Comparison of ENCODE assay signal across 34 cellular contexts in the genomic region with DNA sequence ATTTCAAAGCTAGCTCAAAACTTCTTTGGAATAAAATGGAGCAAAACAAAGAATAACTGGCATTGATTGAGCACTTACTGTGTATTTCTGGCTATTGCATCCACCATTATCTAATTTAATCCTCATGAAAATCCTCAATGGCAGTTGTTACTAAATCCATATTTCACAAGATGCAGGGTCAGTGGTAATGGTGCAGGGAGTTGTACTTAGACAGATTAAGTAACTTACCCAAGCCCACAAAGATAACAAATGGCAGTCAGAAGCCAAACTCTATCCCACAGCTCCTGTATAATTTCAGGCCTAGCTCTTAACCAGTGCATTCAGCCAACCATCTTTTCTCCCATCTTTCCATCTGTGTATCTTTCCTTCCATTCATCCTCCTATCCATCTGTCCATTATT. TPM values are rescaled to one million over a fixed set of nuclear protein-coding genes. Genes with fewer than 3 reads are reported as not detected.
"Had no signal": no experiment of that assay in that cellular context is flagged by ENCODE, and none has a peak within 500 bp of the region (broad histone marks: within the 10 kb centered on the region; RNA-seq: fewer than 3 reads in every experiment).

No MANE protein-coding gene starts in this region.

- H3K36me3 ChIP-seq: heart left ventricle, upper lobe of left lung, vagina, WERI-Rb-1 had no signal

- H3K4me1 ChIP-seq: foreskin keratinocyte, heart left ventricle, vagina had no signal

- H3K27me3 ChIP-seq: foreskin keratinocyte, heart left ventricle, upper lobe of left lung, vagina had no signal

- H3K4me3 ChIP-seq: heart left ventricle, lung, upper lobe of left lung, vagina had no signal

- H3K27me3 Mint-ChIP-seq: activated CD4-positive, alpha-beta memory T cell treated with anti-CD3 and anti-CD28 coated beads, Interleukin-2, amount 10 ng/mL, durations not matched to agents 7 days and 5 days; activated naive CD4-positive, alpha-beta T cell treated with anti-CD3 and anti-CD28 coated beads, Interleukin-2, amount 10 ng/mL, durations not matched to agents 7 days and 5 days; activated T-cell treated with anti-CD3 and anti-CD28 coated beads, Interleukin-2, amount 50 U/mL, for 24 hours; stimulated activated naive CD8-positive, alpha-beta T cell treated with anti-CD3 and anti-CD28 coated beads, Interleukin-15, amount 100 ng/mL, for 72 hours had no signal

- H3K9me3 Mint-ChIP-seq: activated CD4-positive, alpha-beta memory T cell treated with anti-CD3 and anti-CD28 coated beads, Interleukin-2, amount 10 ng/mL, durations not matched to agents 7 days and 5 days; activated naive CD4-positive, alpha-beta T cell treated with anti-CD3 and anti-CD28 coated beads, Interleukin-2, amount 10 ng/mL, durations not matched to agents 7 days and 5 days; activated naive CD8-positive, alpha-beta T cell treated with anti-CD3 and anti-CD28 coated beads, Interleukin-2, amount 10 ng/mL, durations not matched to agents 7 days and 5 days; activated T-cell treated with anti-CD3 and anti-CD28 coated beads, Interleukin-2, amount 50 U/mL, for 24 hours; effector memory CD8-positive, alpha-beta T cell; immature natural killer cell; nephron; stimulated activated naive CD8-positive, alpha-beta T cell treated with anti-CD3 and anti-CD28 coated beads, Interleukin-15, amount 100 ng/mL, for 72 hours; T-helper 1 cell treated with Interleukin-12 subunit alpha and Interleukin-12 subunit beta and Interleukin-4 antibody, amounts not matched to agents 30 μg/mL and 1 μg/mL, for 36 hours had no signal

- H3K9me3 ChIP-seq: heart left ventricle, upper lobe of left lung, vagina had no signal

- H3K27ac Mint-ChIP-seq: activated CD4-positive, alpha-beta memory T cell treated with anti-CD3 and anti-CD28 coated beads, Interleukin-2, amount 10 ng/mL, durations not matched to agents 7 days and 5 days; activated naive CD4-positive, alpha-beta T cell treated with anti-CD3 and anti-CD28 coated beads, Interleukin-2, amount 10 ng/mL, durations not matched to agents 7 days and 5 days; activated naive CD8-positive, alpha-beta T cell treated with anti-CD3 and anti-CD28 coated beads, Interleukin-2, amount 10 ng/mL, durations not matched to agents 7 days and 5 days; activated T-cell treated with anti-CD3 and anti-CD28 coated beads, Interleukin-2, amount 50 U/mL, for 24 hours; effector memory CD8-positive, alpha-beta T cell; immature natural killer cell; nephron; stimulated activated naive CD8-positive, alpha-beta T cell treated with anti-CD3 and anti-CD28 coated beads, Interleukin-15, amount 100 ng/mL, for 72 hours; T-helper 1 cell treated with Interleukin-12 subunit alpha and Interleukin-12 subunit beta and Interleukin-4 antibody, amounts not matched to agents 30 μg/mL and 1 μg/mL, for 36 hours had no signal

- H3K27ac ChIP-seq: foreskin keratinocyte, heart left ventricle, upper lobe of left lung, vagina, WERI-Rb-1 had no signal

- H3K36me3 Mint-ChIP-seq: activated naive CD4-positive, alpha-beta T cell treated with anti-CD3 and anti-CD28 coated beads, Interleukin-2, amount 10 ng/mL, durations not matched to agents 7 days and 5 days; activated naive CD8-positive, alpha-beta T cell treated with anti-CD3 and anti-CD28 coated beads, Interleukin-2, amount 10 ng/mL, durations not matched to agents 7 days and 5 days; immature natural killer cell had no signal

- H3K4me3 Mint-ChIP-seq: activated CD4-positive, alpha-beta memory T cell treated with anti-CD3 and anti-CD28 coated beads, Interleukin-2, amount 10 ng/mL, durations not matched to agents 7 days and 5 days; activated naive CD4-positive, alpha-beta T cell treated with anti-CD3 and anti-CD28 coated beads, Interleukin-2, amount 10 ng/mL, durations not matched to agents 7 days and 5 days; activated naive CD8-positive, alpha-beta T cell treated with anti-CD3 and anti-CD28 coated beads, Interleukin-2, amount 10 ng/mL, durations not matched to agents 7 days and 5 days; activated T-cell treated with anti-CD3 and anti-CD28 coated beads, Interleukin-2, amount 50 U/mL, for 24 hours; effector memory CD8-positive, alpha-beta T cell; immature natural killer cell; nephron; stimulated activated naive CD8-positive, alpha-beta T cell treated with anti-CD3 and anti-CD28 coated beads, Interleukin-15, amount 100 ng/mL, for 72 hours; T-helper 1 cell treated with Interleukin-12 subunit alpha and Interleukin-12 subunit beta and Interleukin-4 antibody, amounts not matched to agents 30 μg/mL and 1 μg/mL, for 36 hours had no signal

- DNase-seq: activated CD4-positive, alpha-beta memory T cell treated with anti-CD3 and anti-CD28 coated beads, Interleukin-2, amount 10 ng/mL, durations not matched to agents 7 days and 5 days; activated CD4-positive, alpha-beta T cell treated with anti-CD3 and anti-CD28 coated beads for 48 hours; activated CD8-positive, alpha-beta memory T cell treated with anti-CD3 and anti-CD28 coated beads, Interleukin-2, amount 50 U/mL, for 48 hours; activated gamma-delta T cell; activated naive CD4-positive, alpha-beta T cell treated with anti-CD3 and anti-CD28 coated beads, Interleukin-2, amount 10 ng/mL, durations not matched to agents 7 days and 5 days; activated naive CD8-positive, alpha-beta T cell treated with anti-CD3 and anti-CD28 coated beads, Interleukin-2, amount 10 ng/mL, durations not matched to agents 7 days and 5 days; activated T-cell treated with anti-CD3 and anti-CD28 coated beads, Interleukin-2, amount 50 U/mL, for 24 hours; amniotic stem cell; caudate nucleus; cortex of kidney; effector memory CD8-positive, alpha-beta T cell; erythroblast; foreskin keratinocyte; heart left ventricle; hypothalamus; immature natural killer cell; mesendoderm; posterior cingulate gyrus; right cardiac atrium; stimulated activated CD4-positive, alpha-beta T cell treated with anti-CD3 and anti-CD28 coated beads, Interleukin-4, amount 100 ng/mL, for 1 hour; stimulated activated naive CD8-positive, alpha-beta T cell treated with anti-CD3 and anti-CD28 coated beads, Interleukin-15, amount 100 ng/mL, for 72 hours; substantia nigra; T-helper 9 cell; upper lobe of left lung; WERI-Rb-1 had no signal

- H3K4me1 Mint-ChIP-seq: activated CD4-positive, alpha-beta memory T cell treated with anti-CD3 and anti-CD28 coated beads, Interleukin-2, amount 10 ng/mL, durations not matched to agents 7 days and 5 days; activated naive CD4-positive, alpha-beta T cell treated with anti-CD3 and anti-CD28 coated beads, Interleukin-2, amount 10 ng/mL, durations not matched to agents 7 days and 5 days; activated naive CD8-positive, alpha-beta T cell treated with anti-CD3 and anti-CD28 coated beads, Interleukin-2, amount 10 ng/mL, durations not matched to agents 7 days and 5 days; immature natural killer cell; nephron; stimulated activated naive CD8-positive, alpha-beta T cell treated with anti-CD3 and anti-CD28 coated beads, Interleukin-15, amount 100 ng/mL, for 72 hours had no signal

RNA-seq across cellular contexts. Expression of a gene that starts 29.4 kb away (rescaled TPM):
- total RNA-seq: activated CD4-positive, alpha-beta memory T cell treated with anti-CD3 and anti-CD28 coated beads, Interleukin-2, amount 10 ng/mL, durations not matched to agents 7 days and 5 days; activated naive CD8-positive, alpha-beta T cell treated with anti-CD3 and anti-CD28 coated beads, Interleukin-2, amount 10 ng/mL, durations not matched to agents 7 days and 5 days; chondrocyte; foreskin keratinocyte; kidney epithelial cell; lung; mononuclear cell; osteoblast; right cardiac atrium; vagina had no signal
- polyA plus RNA-seq: foreskin keratinocyte, heart left ventricle, immature natural killer cell, right cardiac atrium, thymus had no signal

RNA-seq across cellular contexts. Expression of a gene that starts 43.7 kb away (rescaled TPM):
- total RNA-seq: activated CD4-positive, alpha-beta memory T cell treated with anti-CD3 and anti-CD28 coated beads, Interleukin-2, amount 10 ng/mL, durations not matched to agents 7 days and 5 days had no signal
